ENCODE assay signal across 17 cellular contexts in the genomic region with DNA sequence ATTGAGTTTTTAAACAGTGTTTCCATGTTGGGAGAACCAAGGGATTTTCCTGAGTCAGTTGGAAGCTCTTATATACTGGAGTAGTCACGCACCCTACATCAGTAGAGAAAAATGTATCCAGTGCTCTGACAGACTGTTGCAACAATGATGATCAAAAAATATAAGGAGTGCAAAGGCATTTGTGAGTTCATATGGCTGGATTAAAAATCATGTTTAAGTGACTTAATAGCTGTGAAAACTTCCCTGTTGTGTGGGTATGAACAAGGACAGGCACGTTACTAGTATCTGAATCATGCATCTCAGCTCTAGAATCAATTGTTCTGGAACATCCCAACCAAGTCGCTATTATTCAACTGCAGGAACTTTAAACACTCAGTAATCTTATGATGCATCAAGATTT.
DNase-seq lines count a peak whose midpoint lies in the region; ATAC-seq, FAIRE-seq and TF ChIP-seq lines count a peak whose summit lies in the region.
"Had no signal": no experiment of that assay in that cellular context is flagged by ENCODE, and none has a peak within 500 bp of the region (broad histone marks: within the 10 kb centered on the region; RNA-seq: fewer than 3 reads in every experiment).

No MANE protein-coding gene starts in this region.

- H3K36me3 ChIP-seq in MM.1S (replicated peaks; ENCODE audit: insufficient read depth, low read length) (no peaks in the 10 kb centered on the region), adipocyte (ENCODE audit: control insufficient read depth, insufficient read depth, low read length, severe bottlenecking) (no peaks in the 10 kb centered on the region)
- H3K36me3 ChIP-seq: BLaER1, SJCRH30 had no signal

- peak overlapping the region; percentile 7; the same call in 1 of the 2 replicates for H3K4me2 ChIP-seq in MM.1S (ENCODE audit: low read depth, low read length)
- H3K4me2 ChIP-seq: BLaER1 had no signal

- no peak for TF ChIP-seq CTCF in MM.1S (IDR thresholded peaks at IDR 0.05; ENCODE audit: low read length)
- no peak for TF ChIP-seq CTCF in fibroblast of mammary gland (conservative IDR thresholded peaks at IDR 0.05; ENCODE audit: control insufficient read depth, insufficient read depth, low read depth, low read length)
- TF ChIP-seq CTCF in glutamatergic neuron (IDR thresholded peaks at IDR 0.05; ENCODE audit: partially characterized antibody, unreplicated experiment) = no peak

- H4K20me1 ChIP-seq in MM.1S (ENCODE audit: insufficient read depth, low read length) = no peaks in the 10 kb centered on the region
- H4K20me1 ChIP-seq: BLaER1 had no signal

- 0 out of 2 replicates have a peak, but pooled peaks cover 7% of the 10 kb centered on the region for H3F3A ChIP-seq in MM.1S (ENCODE audit: insufficient read depth, low read length)

- H2AFZ ChIP-seq in MM.1S (ENCODE audit: low read length) = no peak overlapping the region

- H3K4me3 ChIP-seq in MM.1S (ENCODE audit: low read length) = no peak overlapping the region
- H3K4me3 ChIP-seq in adipocyte (ENCODE audit: low read length) = no peak overlapping the region
- no peak overlapping the region for H3K4me3 ChIP-seq in fibroblast of mammary gland (ENCODE audit: control insufficient read depth, low read depth, low read length)
- H3K4me3 ChIP-seq: BLaER1, SJCRH30 had no signal

- H3K79me2 ChIP-seq in MM.1S (ENCODE audit: low read length) = no peaks in the 10 kb centered on the region

- H3K9me3 ChIP-seq in MM.1S (replicated peaks; ENCODE audit: insufficient read depth, low read length) (no peaks in the 10 kb centered on the region), adipocyte (ENCODE audit: control insufficient read depth, low read length) (peaks cover 6% of the 10 kb centered on the region)

- no peaks in the 10 kb centered on the region for H3K27me3 ChIP-seq in MM.1S (replicated peaks; ENCODE audit: insufficient read depth, low read length)
- H3K27me3 ChIP-seq in adipocyte (replicated peaks; ENCODE audit: control insufficient read depth, insufficient read depth, low read length) = no peaks in the 10 kb centered on the region
- H3K27me3 ChIP-seq: BLaER1 had no signal

- H3K9ac ChIP-seq in MM.1S (ENCODE audit: low read length) = no peak overlapping the region
- H3K9ac ChIP-seq in adipocyte (ENCODE audit: low read length) = no peak overlapping the region
- H3K9ac ChIP-seq: BLaER1 had no signal

- H3K4me1 ChIP-seq in MM.1S (ENCODE audit: low read length) (peaks cover 13% of the 10 kb centered on the region), adipocyte (ENCODE audit: control insufficient read depth, insufficient read depth, low read length) (no peaks in the 10 kb centered on the region)
- H3K4me1 ChIP-seq: BLaER1, SJCRH30 had no signal

- no peak overlapping the region for H3K4me3 Mint-ChIP-seq in glutamatergic neuron (ENCODE audit: unreplicated experiment)
- H3K4me3 Mint-ChIP-seq: CD8-positive, alpha-beta memory T cell had no signal

- H3K27ac Mint-ChIP-seq in glutamatergic neuron (ENCODE audit: unreplicated experiment) = no peak overlapping the region

- no peaks in the 10 kb centered on the region for H3K36me3 Mint-ChIP-seq in glutamatergic neuron (ENCODE audit: unreplicated experiment)

- no peak for DNase-seq in MM.1S
- DNase-seq in adipocyte (ENCODE audit: low read depth) = peak; percentile 47
- peak; percentile 27 for DNase-seq in fibroblast of mammary gland (ENCODE audit: low read depth)
- DNase-seq in urothelium cell line (ENCODE audit: low spot score) = no peak
- no peak for DNase-seq in HuH-7 (ENCODE audit: low spot score)
- DNase-seq in glutamatergic neuron = no peak
- DNase-seq: CD8-positive, alpha-beta memory T cell; GOT3; NCI-H1105 treated with DMSO at 0.1 percent for 48 hours; NCI-H187 treated with DMSO at 0.1 percent for 48 hours; NCI-H2171; NCI-H446 treated with DMSO at 0.1 percent for 48 hours; NCI-H748 treated with DMSO at 0.1 percent for 48 hours; SJCRH30 had no signal

- no peak for ATAC-seq in HG02870 (IDR thresholded peaks at IDR 0.05; ENCODE audit: unreplicated experiment)

- peaks cover 6% of the 10 kb centered on the region for H3K27me3 Mint-ChIP-seq in glutamatergic neuron (ENCODE audit: unreplicated experiment)

- peaks cover 17% of the 10 kb centered on the region for H3K4me1 Mint-ChIP-seq in glutamatergic neuron (ENCODE audit: low read depth, unreplicated experiment)
- H3K4me1 Mint-ChIP-seq: CD8-positive, alpha-beta memory T cell had no signal

- no peak for FAIRE-seq in urothelium cell line (lab: Jason Lieb, UNC)
- FAIRE-seq: RCC 7860 had no signal

- H3K9me3 Mint-ChIP-seq in glutamatergic neuron (ENCODE audit: unreplicated experiment) = peaks cover 14% of the 10 kb centered on the region

- no peak overlapping the region for H3K27ac ChIP-seq in MM.1S (ENCODE audit: low read length)
- H3K27ac ChIP-seq: BLaER1, SJCRH30 had no signal

- H3K9me2 ChIP-seq in MM.1S (replicated peaks; ENCODE audit: insufficient read depth, low read length) = no peaks in the 10 kb centered on the region

Comparison
In these comparisons a context has a peak if more than half of its experiments do, and no peak if none do; other contexts are left out.
1. DNase-seq: peak in adipocyte (single experiment) and fibroblast of mammary gland (single experiment); none in MM.1S (single experiment), urothelium cell line (single experiment), HuH-7 (single experiment) and glutamatergic neuron (single experiment).